In genomic region chr1:148373236-148373935, GRCh38 we compare ENCODE assay signal across 14 cellular contexts.
A peak's percentile ranks its signal among the peaks of the same experiment; 100 is the strongest.
DNase-seq lines count a peak whose midpoint lies in the region; ATAC-seq and TF ChIP-seq lines count a peak whose summit lies in the region.
"Had no signal": no experiment of that assay in that cellular context is flagged by ENCODE, and none has a peak within 500 bp of the region (broad histone marks: within the 10 kb centered on the region; RNA-seq: fewer than 3 reads in every experiment).

No MANE protein-coding gene starts in this region.

- H3K27ac Mint-ChIP-seq in MCF 10A (ENCODE audit: low read depth, unreplicated experiment) (peak overlapping the region; percentile 5), type B pancreatic cell (peak overlapping the region; percentile 80)
- peak overlapping the region; percentile 98 for H3K27ac Mint-ChIP-seq in activated CD8-positive, alpha-beta T cell treated with anti-CD3 and anti-CD28 coated beads, Interleukin-2, amount 10 ng/mL, durations not matched to agents 7 days and 5 days

- peak; percentile 41 for ATAC-seq in activated CD8-positive, alpha-beta T cell treated with anti-CD3 and anti-CD28 coated beads, Interleukin-2, amount 10 ng/mL, durations not matched to agents 7 days and 5 days
- ATAC-seq in HG03469 (IDR thresholded peaks at IDR 0.05; ENCODE audit: unreplicated experiment), result no peak
- no peak for ATAC-seq in GM18511 (IDR thresholded peaks at IDR 0.05; ENCODE audit: unreplicated experiment)

- WGBS in mammary epithelial cell (ENCODE audit: low coverage, missing lambda C conversion rate), result 100% methylated on average over 5 of the region's 8 CpGs
- 77 to 82% methylated on average over 8 of the region's 8 CpGs for WGBS in esophagus squamous epithelium, 2 donors

- no peak for TF ChIP-seq POLR2A in esophagus squamous epithelium (IDR thresholded peaks at IDR 0.05)

- no peaks in the 10 kb centered on the region for H3K27me3 ChIP-seq in mammary epithelial cell (ENCODE audit: insufficient read depth, low read length)
- no peaks in the 10 kb centered on the region for H3K27me3 ChIP-seq in esophagus squamous epithelium
- H3K27me3 ChIP-seq: upper lobe of left lung had no signal

- H3K4me2 ChIP-seq in mammary epithelial cell (ENCODE audit: insufficient read depth, low read depth, low read length), result no peak overlapping the region

- intact Hi-C loops in MCF 10A (cut with micrococcal nuclease) (no loop called here), mammary epithelial cell (cut with micrococcal nuclease) (no loop called here), esophagus squamous epithelium (cut with DNase I) (no loop called here)

- H3K36me3 Mint-ChIP-seq in MCF 10A (ENCODE audit: insufficient read depth, unreplicated experiment) (no peaks in the 10 kb centered on the region), type B pancreatic cell (no peaks in the 10 kb centered on the region)
- no peaks in the 10 kb centered on the region for H3K36me3 Mint-ChIP-seq in activated CD8-positive, alpha-beta T cell treated with anti-CD3 and anti-CD28 coated beads, Interleukin-2, amount 10 ng/mL, durations not matched to agents 7 days and 5 days (ENCODE audit: low read depth)

- no peaks in the 10 kb centered on the region for H4K20me1 ChIP-seq in mammary epithelial cell (ENCODE audit: insufficient read depth, low read length)

- POLR2A ChIA-PET in MCF 10A (lab: Yijun Ruan, JAX), result interaction anchor here (1.1 to 2.3 kb wide), 4 partner anchors 12 to 38 kb away, joined by 3 to 8 read pairs (median 4); no protein-coding TSS in a partner anchor
- POLR2A ChIA-PET in activated CD8-positive, alpha-beta T cell treated with anti-CD3 and anti-CD28 coated beads, Interleukin-2, amount 10 ng/mL, durations not matched to agents 7 days and 5 days (lab: Charles Lee), result interaction anchor here (0.8 to 7.7 kb wide), 9 partner anchors 9 to 149 kb away, joined by 3 to 68 read pairs (median 6); no protein-coding TSS in a partner anchor

- peaks cover 18% of the 10 kb centered on the region for H3K4me1 ChIP-seq in mammary epithelial cell (ENCODE audit: insufficient read depth, low read length)
- H3K4me1 ChIP-seq in esophagus squamous epithelium, result peaks cover 0 to 32% (median 0%) of the 10 kb centered on the region in 3 donors

- H3K27me3 Mint-ChIP-seq in MCF 10A (ENCODE audit: insufficient read depth, unreplicated experiment) (no peaks in the 10 kb centered on the region), type B pancreatic cell (peaks cover 12% of the 10 kb centered on the region)
- H3K27me3 Mint-ChIP-seq in activated CD8-positive, alpha-beta T cell treated with anti-CD3 and anti-CD28 coated beads, Interleukin-2, amount 10 ng/mL, durations not matched to agents 7 days and 5 days (ENCODE audit: low read depth), result no peaks in the 10 kb centered on the region

- H3K4me1 Mint-ChIP-seq in MCF 10A (ENCODE audit: insufficient read depth, unreplicated experiment) (peaks cover 21% of the 10 kb centered on the region), type B pancreatic cell (ENCODE audit: unreplicated experiment) (peaks cover 6% of the 10 kb centered on the region)
- peaks cover 59% of the 10 kb centered on the region for H3K4me1 Mint-ChIP-seq in activated CD8-positive, alpha-beta T cell treated with anti-CD3 and anti-CD28 coated beads, Interleukin-2, amount 10 ng/mL, durations not matched to agents 7 days and 5 days (ENCODE audit: low read depth)

- TF ChIP-seq CTCF in MCF 10A (IDR thresholded peaks at IDR 0.05; ENCODE audit: unreplicated experiment) (no peak), mammary epithelial cell (conservative IDR thresholded peaks at IDR 0.05 in 1 of 2, IDR thresholded peaks at IDR 0.05 in 1 of 2; ENCODE audit: extremely low read depth in 1 of 2, insufficient read depth in 1 of 2, low read depth in 1 of 2, low read length in 2 of 2) (no peak), esophagus squamous epithelium (IDR thresholded peaks at IDR 0.05) (no peak), type B pancreatic cell (conservative IDR thresholded peaks at IDR 0.05) (no peak)

- H2AFZ ChIP-seq in mammary epithelial cell (ENCODE audit: low read depth, low read length), result no peak overlapping the region

- H3K27ac ChIP-seq in mammary epithelial cell (ENCODE audit: insufficient read depth, low read depth, low read length) (no peak overlapping the region), esophagus squamous epithelium (peak overlapping the region; percentile 71 to 87 (median 78))
- H3K27ac ChIP-seq: coronary artery had no signal

- H3K4me3 Mint-ChIP-seq in MCF 10A (ENCODE audit: unreplicated experiment) (no peak overlapping the region), type B pancreatic cell (no peak overlapping the region)
- peak overlapping the region; percentile 71 for H3K4me3 Mint-ChIP-seq in activated CD8-positive, alpha-beta T cell treated with anti-CD3 and anti-CD28 coated beads, Interleukin-2, amount 10 ng/mL, durations not matched to agents 7 days and 5 days

- in situ Hi-C loops in mammary epithelial cell (cut with MboI; ENCODE audit: low sequenced_read_pairs in 2 of 2), result no loop called here

- DNase-seq in MCF 10A (ENCODE audit: unreplicated experiment), result no peak
- DNase-seq in mammary epithelial cell, result no peak
- no peak for DNase-seq in activated CD8-positive, alpha-beta T cell treated with anti-CD3 and anti-CD28 coated beads, Interleukin-2, amount 10 ng/mL, durations not matched to agents 7 days and 5 days
- DNase-seq in esophagus squamous epithelium (lab: John Stamatoyannopoulos, UW), result no peak
- DNase-seq in type B pancreatic cell (ENCODE audit: extremely low spot score, unreplicated experiment), result no peak
- no peak for DNase-seq in LoVo (ENCODE audit: low spot score)
- DNase-seq: DND-41, NCI-H1436, nucleus accumbens, OCI-M1, upper lobe of left lung had no signal

- dilution Hi-C loops in mammary epithelial cell (cut with HindIII; ENCODE audit: low sequenced_read_pairs), result no loop called here

- H3K9me3 ChIP-seq in mammary epithelial cell (replicated peaks; ENCODE audit: insufficient read depth, low read length) (no peaks in the 10 kb centered on the region), esophagus squamous epithelium (no peaks in the 10 kb centered on the region)
- H3K9me3 ChIP-seq: upper lobe of left lung had no signal

- H3K9ac ChIP-seq in mammary epithelial cell (ENCODE audit: insufficient read depth, low read length), result no peak overlapping the region

- H3K79me2 ChIP-seq in mammary epithelial cell (ENCODE audit: insufficient read depth, low read length), result no peaks in the 10 kb centered on the region

- H3K4me3 ChIP-seq in mammary epithelial cell (replicated peaks in 1 of 3; ENCODE audit: insufficient read depth in 1 of 3, low read depth in 2 of 3, low read length in 3 of 3), result no peak overlapping the region
- no peak overlapping the region for H3K4me3 ChIP-seq in esophagus squamous epithelium
- H3K4me3 ChIP-seq: coronary artery, upper lobe of left lung had no signal

- BruUV-seq in MCF 10A (replicated peaks; lab: Mats Ljungman, UMichigan) (no TSS peak), mammary epithelial cell (replicated peaks; lab: Mats Ljungman, UMichigan) (no TSS peak)

- CTCF ChIA-PET in MCF 10A (lab: Yijun Ruan, JAX), result interaction anchor here (0.6 to 3.0 kb wide), 5 partner anchors 8 to 52 kb away, joined by 3 to 53 read pairs (median 3); no protein-coding TSS in a partner anchor
- CTCF ChIA-PET in mammary epithelial cell (lab: Charles Lee; ENCODE audit: low non-redundant PET), result interaction anchor here (0.7 kb wide), 1 partner anchor 11 kb away, joined by 3 read pairs; no protein-coding TSS in a partner anchor
- CTCF ChIA-PET in activated CD8-positive, alpha-beta T cell treated with anti-CD3 and anti-CD28 coated beads, Interleukin-2, amount 10 ng/mL, durations not matched to agents 7 days and 5 days (lab: Charles Lee), result interaction anchor here (0.9 to 1.5 kb wide), 3 partner anchors 9 to 15 kb away, joined by 3 to 8 read pairs (median 6); no protein-coding TSS in a partner anchor

- H3K36me3 ChIP-seq in mammary epithelial cell (ENCODE audit: insufficient read depth, low read length) (no peaks in the 10 kb centered on the region), esophagus squamous epithelium (no peaks in the 10 kb centered on the region)
- H3K36me3 ChIP-seq: upper lobe of left lung had no signal

- H3K9me3 Mint-ChIP-seq in MCF 10A (ENCODE audit: unreplicated experiment) (no peaks in the 10 kb centered on the region), type B pancreatic cell (no peaks in the 10 kb centered on the region)
- H3K9me3 Mint-ChIP-seq in activated CD8-positive, alpha-beta T cell treated with anti-CD3 and anti-CD28 coated beads, Interleukin-2, amount 10 ng/mL, durations not matched to agents 7 days and 5 days (ENCODE audit: insufficient read depth), result no peaks in the 10 kb centered on the region

Comparison
In these comparisons a context has a peak if more than half of its experiments do, and no peak if none do; other contexts are left out.
1. H3K27ac Mint-ChIP-seq: peak in every context shown above with its lines; median percentile 98 in activated CD8-positive, alpha-beta T cell treated with anti-CD3 and anti-CD28 coated beads, Interleukin-2, amount 10 ng/mL, durations not matched to agents 7 days and 5 days; 80 in type B pancreatic cell; 5 in MCF 10A.